Comparison of ENCODE assay signal across 14 cellular contexts in genomic region chr7:27186450-27187157, GRCh38. TPM values are rescaled to one million over a fixed set of nuclear protein-coding genes. Genes with fewer than 3 reads are reported as not detected.
DNase-seq lines count a peak whose midpoint lies in the region; ATAC-seq and TF ChIP-seq lines count a peak whose summit lies in the region.
"Had no signal": no experiment of that assay in that cellular context is flagged by ENCODE, and none has a peak within 500 bp of the region (broad histone marks: within the 10 kb centered on the region; RNA-seq: fewer than 3 reads in every experiment).

No MANE protein-coding gene starts in this region.

- WGBS in smooth muscle cell (ENCODE audit: low lambda C conversion rate) = 24% methylated on average over 5 of the region's 5 CpGs

- no peak overlapping the region for H2AFZ ChIP-seq in smooth muscle cell (ENCODE audit: low read depth)

- H3K36me3 ChIP-seq in SJSA1 (peaks cover 15% of the 10 kb centered on the region), smooth muscle cell (ENCODE audit: low read depth) (no peaks in the 10 kb centered on the region), MG63 (no peaks in the 10 kb centered on the region)
- H3K36me3 ChIP-seq: pancreas, Peyer's patch had no signal

- no peaks in the 10 kb centered on the region for H3K27me3 ChIP-seq in SJSA1 (replicated peaks)
- no peaks in the 10 kb centered on the region for H3K27me3 ChIP-seq in smooth muscle cell (ENCODE audit: low read depth)
- H3K27me3 ChIP-seq in MG63 = no peaks in the 10 kb centered on the region

- H3K4me1 ChIP-seq in SJSA1 (replicated peaks) = peaks cover 74% of the 10 kb centered on the region
- H3K4me1 ChIP-seq in smooth muscle cell (ENCODE audit: low read depth) = peaks cover 12% of the 10 kb centered on the region

- intact Hi-C loops in left colon (cut with DNase I, micrococcal nuclease) = no loop called here

- peaks cover 9% of the 10 kb centered on the region for H3F3A ChIP-seq in smooth muscle cell (ENCODE audit: low read depth)

- H3K27ac ChIP-seq in SJSA1 (peak overlapping the region; percentile 85), smooth muscle cell (ENCODE audit: low read depth) (peak overlapping the region; percentile 69)
- H3K27ac ChIP-seq: pancreas, Peyer's patch had no signal

- peaks cover 6% of the 10 kb centered on the region for H4K20me1 ChIP-seq in smooth muscle cell (ENCODE audit: low read depth)

- DNase-seq in ELR (ENCODE audit: low read depth) = peak; percentile 65
- DNase-seq in SJSA1 (ENCODE audit: low read depth in 1 of 2, low spot score in 2 of 2) = peak in 1 of 2 experiments; percentile 76
- peak; percentile 24 to 27 for DNase-seq in left colon
- no peak for DNase-seq in smooth muscle cell (lab: John Stamatoyannopoulos, UW; ENCODE audit: unreplicated experiment)
- DNase-seq in MG63 = no peak
- DNase-seq: cortex of kidney, NCI-H1092, NCI-H345 had no signal

- no peak for TF ChIP-seq CTCF in smooth muscle cell (IDR thresholded peaks at IDR 0.05; ENCODE audit: borderline replicate concordance, insufficient read depth, poor library complexity, severe bottlenecking)

- H3K79me2 ChIP-seq in smooth muscle cell (ENCODE audit: low read depth) = peaks cover 100% of the 10 kb centered on the region

- ATAC-seq in left colon = no peak
- no peak for ATAC-seq in HG03045 (IDR thresholded peaks at IDR 0.05; ENCODE audit: unreplicated experiment)
- ATAC-seq in HG02885 (IDR thresholded peaks at IDR 0.05; ENCODE audit: poor library complexity, unreplicated experiment) = no peak
- ATAC-seq: left lobe of liver, pancreas had no signal

- H3K9me3 ChIP-seq in SJSA1 (replicated peaks) (no peaks in the 10 kb centered on the region), smooth muscle cell (replicated peaks; ENCODE audit: low read depth) (no peaks in the 10 kb centered on the region), MG63 (no peaks in the 10 kb centered on the region)
- H3K9me3 ChIP-seq: Caco-2, pancreas, Peyer's patch had no signal

- H3K4me2 ChIP-seq in smooth muscle cell = peak overlapping the region; percentile 89

- H3K9ac ChIP-seq in smooth muscle cell (ENCODE audit: low read depth) = peak overlapping the region; percentile 63

- peak overlapping the region; percentile 65 for H3K4me3 ChIP-seq in SJSA1
- H3K4me3 ChIP-seq in smooth muscle cell = peak overlapping the region; percentile 60
- H3K4me3 ChIP-seq in MG63 = no peak overlapping the region
- H3K4me3 ChIP-seq: pancreas had no signal

RNA-seq across cellular contexts. Expression of gene HOXA11, which starts 1.6 kb away (rescaled TPM):
- 4.4 and 5.9 TPM in 2 replicates for total RNA-seq in SJSA1 (2014; rRNA removed; shearing (Covaris generic))
- total RNA-seq in left colon (1 to 10 TPM; 3.1 to 6.1 TPM), smooth muscle cell (18.2 and 20.3 TPM in 2 replicates)
- polyA plus RNA-seq in smooth muscle cell = 25.2 and 27.7 TPM in 2 replicates
- total RNA-seq in MG63 (2014; rRNA removed; shearing (Covaris generic); ENCODE audit: low replicate concordance) = 3.2 and 3.7 TPM in 2 replicates
- total RNA-seq: left lobe of liver, pancreas, Peyer's patch had no signal
- polyA plus RNA-seq: pancreas had no signal

RNA-seq across cellular contexts. Expression of gene HOXA10, which starts 12.5 kb away (rescaled TPM):
- 8.6 and 15.5 TPM in 2 replicates for total RNA-seq in SJSA1 (2014; rRNA removed; shearing (Covaris generic))
- total RNA-seq in left colon = 10 to 100 TPM; 23.4 to 30.0 TPM
- 35.7 and 53.6 TPM in 2 replicates for total RNA-seq in smooth muscle cell
- 37.6 and 39.4 TPM in 2 replicates for polyA plus RNA-seq in smooth muscle cell
- total RNA-seq in MG63 (2014; rRNA removed; shearing (Covaris generic); ENCODE audit: low replicate concordance) = 18.0 and 26.7 TPM in 2 replicates
- polyA plus RNA-seq: pancreas had no signal

RNA-seq across cellular contexts. Expression of gene HOXA13, which starts 13.3 kb away (rescaled TPM):
- 1.7 and 2.5 TPM in 2 replicates for total RNA-seq in SJSA1 (2014; rRNA removed; shearing (Covaris generic))
- total RNA-seq in left colon = 10 to 100 TPM; 35.2 to 39.4 TPM
- total RNA-seq in smooth muscle cell = 14.2 and 21.6 TPM in 2 replicates
- polyA plus RNA-seq in smooth muscle cell = 6.2 and 10.0 TPM in 2 replicates
- total RNA-seq in MG63 (2014; rRNA removed; shearing (Covaris generic); ENCODE audit: low replicate concordance) = 0.30 and 1.5 TPM in 2 replicates
- total RNA-seq: Peyer's patch had no signal
- polyA plus RNA-seq: pancreas had no signal

RNA-seq across cellular contexts. Expression of gene HOXA9, which starts 21.3 kb away (rescaled TPM):
- 7.0 and 16.3 TPM in 2 replicates for total RNA-seq in SJSA1 (2014; rRNA removed; shearing (Covaris generic))
- total RNA-seq in left colon = 10 to 100 TPM; 18.0 to 28.6 TPM
- 22.9 and 35.8 TPM in 2 replicates for total RNA-seq in smooth muscle cell
- polyA plus RNA-seq in smooth muscle cell = 12.6 and 19.2 TPM in 2 replicates
- 25.4 and 29.9 TPM in 2 replicates for total RNA-seq in MG63 (2014; rRNA removed; shearing (Covaris generic); ENCODE audit: low replicate concordance)
- total RNA-seq: left lobe of liver had no signal

RNA-seq across cellular contexts. Expression of gene HOXA7, which starts 30.1 kb away (rescaled TPM):
- total RNA-seq in SJSA1 (2014; rRNA removed; shearing (Covaris generic)) = 0.09 and 2.9 TPM in 2 replicates
- total RNA-seq in left colon (10 to 100 TPM; 30.2 to 38.9 TPM), smooth muscle cell (0.72 TPM in 1 of 2 replicates, not detected in the other)
- polyA plus RNA-seq in smooth muscle cell = 1.2 and 1.6 TPM in 2 replicates
- total RNA-seq in MG63 (2014; rRNA removed; shearing (Covaris generic); ENCODE audit: low replicate concordance) = 0.95 and 1.7 TPM in 2 replicates
- total RNA-seq: left lobe of liver had no signal

Comparison
In these comparisons a context has a peak if more than half of its experiments do, and no peak if none do; other contexts are left out.
1. DNase-seq: peak in ELR (single experiment) and left colon (2 of 2); none in smooth muscle cell (single experiment) and MG63 (single experiment).